Comparison of ENCODE assay signal across 12 cellular contexts in the genomic region with DNA sequence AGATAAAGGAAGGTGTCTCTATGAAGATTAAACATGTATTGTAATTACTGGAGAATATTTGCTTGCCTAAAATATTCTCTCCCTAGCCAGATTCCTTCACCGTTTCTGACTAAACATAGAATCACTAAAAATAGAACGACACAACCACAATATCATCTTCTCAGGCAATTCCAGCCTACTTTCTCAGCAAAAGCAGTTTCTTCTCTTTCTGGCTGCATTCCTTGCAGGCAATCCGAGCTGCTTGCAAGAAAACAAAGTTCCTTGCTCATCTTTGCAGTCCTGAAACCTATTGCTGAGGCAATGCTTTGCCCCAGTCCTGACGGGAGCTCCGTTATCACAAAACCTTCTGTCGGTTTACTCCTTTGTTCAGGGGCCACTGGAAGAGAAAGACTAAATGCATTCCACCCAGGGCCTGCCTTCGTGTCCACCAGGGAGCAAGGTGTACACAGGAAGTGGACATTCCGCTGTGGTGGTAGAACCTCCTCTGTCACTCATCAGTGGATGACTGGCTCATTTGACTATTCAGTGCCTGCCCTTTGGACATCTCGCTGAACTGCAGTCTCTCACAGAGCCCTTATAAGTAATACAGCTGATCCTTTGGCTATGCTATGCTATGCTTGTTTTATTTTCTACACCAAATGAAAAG.
A peak's percentile ranks its signal among the peaks of the same experiment; 100 is the strongest.
DNase-seq lines count a peak whose midpoint lies in the region; ATAC-seq and TF ChIP-seq lines count a peak whose summit lies in the region.
"Had no signal": no experiment of that assay in that cellular context is flagged by ENCODE, and none has a peak within 500 bp of the region (broad histone marks: within the 10 kb centered on the region; RNA-seq: fewer than 3 reads in every experiment).

No MANE protein-coding gene starts in this region.

- no peak overlapping the region for H3K27ac ChIP-seq in AG04450 (ENCODE audit: low read depth, low read length)
- no peak overlapping the region for H3K27ac ChIP-seq in KMS-11
- H3K27ac ChIP-seq: skin epidermis had no signal

- H3K4me1 ChIP-seq in KMS-11 (ENCODE audit: low read depth, poor library complexity, severe bottlenecking) = peaks cover 9% of the 10 kb centered on the region

- peak overlapping the region; percentile 21; the same call in 1 of the 2 replicates for H3K4me2 ChIP-seq in KMS-11

- ATAC-seq in HG03521 (IDR thresholded peaks at IDR 0.05; ENCODE audit: unreplicated experiment) (no peak), HG03565 (IDR thresholded peaks at IDR 0.05; ENCODE audit: unreplicated experiment) (no peak)

- POLR2A ChIA-PET in AG04450 (lab: Yijun Ruan, JAX) = no interaction called here

- peak; percentile 18 for DNase-seq in AG04450 (ENCODE audit: low read depth, low spot score)
- peak; percentile 59 for DNase-seq in dedifferentiated amniotic fluid mesenchymal stem cell (ENCODE audit: extremely low spot score)
- peak; percentile 46 for DNase-seq in left kidney (ENCODE audit: low read depth, low spot score)
- no peak for DNase-seq in NK-92 (lab: John Stamatoyannopoulos, UW; ENCODE audit: unreplicated experiment)
- no peak for DNase-seq in HT-29 (ENCODE audit: low spot score)
- DNase-seq: activated CD8-positive, alpha-beta memory T cell treated with anti-CD3 and anti-CD28 coated beads, Interleukin-2, amount 50 U/mL, for 48 hours; NCI-H187; T-helper 9 cell had no signal

- CTCF ChIA-PET in AG04450 (lab: Charles Lee) = no interaction called here

- no peak overlapping the region for H3K9ac ChIP-seq in KMS-11

- H4K20me1 ChIP-seq in KMS-11 (ENCODE audit: insufficient read depth) = no peaks in the 10 kb centered on the region

- no peaks in the 10 kb centered on the region for H3K36me3 ChIP-seq in KMS-11 (ENCODE audit: insufficient read depth)

- H3K27me3 ChIP-seq in AG04450 (ENCODE audit: control insufficient read depth, insufficient read depth, low read length) (no peaks in the 10 kb centered on the region), KMS-11 (ENCODE audit: insufficient read depth, low read depth) (no peaks in the 10 kb centered on the region)

- TF ChIP-seq CTCF in AG04450 (IDR thresholded peaks at IDR 0.05; ENCODE audit: low read depth, low read length) (no peak), KMS-11 (conservative IDR thresholded peaks at IDR 0.05; ENCODE audit: low read depth, low read length) (no peak)

- H3K4me3 ChIP-seq in AG04450 (ENCODE audit: low read depth, low read length) = no peak overlapping the region
- no peak overlapping the region for H3K4me3 ChIP-seq in KMS-11 (IDR thresholded peaks at IDR 0.05; ENCODE audit: insufficient read depth, low read depth, low read length)
- H3K4me3 ChIP-seq: skin epidermis had no signal

- H3K9me3 ChIP-seq in AG04450 (ENCODE audit: control insufficient read depth, insufficient read depth, low read length) = no peaks in the 10 kb centered on the region

- no peaks in the 10 kb centered on the region for H3K79me2 ChIP-seq in KMS-11 (ENCODE audit: insufficient read depth, low read depth)

- no peak overlapping the region for H2AFZ ChIP-seq in KMS-11 (ENCODE audit: low read depth)

Comparison
In these comparisons a context has a peak if more than half of its experiments do, and no peak if none do; other contexts are left out.
1. DNase-seq: peak in AG04450 (single experiment), dedifferentiated amniotic fluid mesenchymal stem cell (single experiment) and left kidney (single experiment); none in NK-92 (single experiment) and HT-29 (single experiment).